In the genomic region with DNA sequence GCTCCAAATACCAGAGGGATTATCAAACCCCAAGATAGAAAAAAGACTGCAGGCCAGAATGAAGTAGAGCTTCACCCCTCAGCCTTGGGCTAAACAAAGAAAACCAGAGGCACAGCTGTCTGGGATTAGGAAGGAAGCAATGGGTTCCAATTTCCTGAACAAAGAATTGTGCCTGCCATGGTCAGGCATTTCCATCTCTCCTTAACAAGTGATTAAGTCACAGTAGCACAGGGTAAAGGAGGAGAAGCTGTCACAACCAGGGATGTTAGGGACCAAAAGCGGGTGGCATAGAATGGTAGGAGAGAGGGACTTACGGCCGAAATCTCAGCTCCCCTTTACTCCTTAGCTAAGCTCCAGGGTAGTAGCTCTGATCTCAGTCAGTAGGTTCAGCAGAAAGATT, we compare ENCODE assay signal across 1 cellular context.
TF ChIP-seq lines count a peak whose summit lies in the region.

No MANE protein-coding gene starts in this region.

TF ChIP-seq in IMR-90, 13 proteins besides CTCF, POLR2A, EP300 and RAD21:
- TF ChIP-seq, protein P1, sequence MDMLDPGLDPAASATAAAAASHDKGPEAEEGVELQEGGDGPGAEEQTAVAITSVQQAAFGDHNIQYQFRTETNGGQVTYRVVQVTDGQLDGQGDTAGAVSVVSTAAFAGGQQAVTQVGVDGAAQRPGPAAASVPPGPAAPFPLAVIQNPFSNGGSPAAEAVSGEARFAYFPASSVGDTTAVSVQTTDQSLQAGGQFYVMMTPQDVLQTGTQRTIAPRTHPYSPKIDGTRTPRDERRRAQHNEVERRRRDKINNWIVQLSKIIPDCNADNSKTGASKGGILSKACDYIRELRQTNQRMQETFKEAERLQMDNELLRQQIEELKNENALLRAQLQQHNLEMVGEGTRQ (IDR thresholded peaks at IDR 0.05; ENCODE audit: low read depth, low read length): no peak
- TF ChIP-seq RFX5 (IDR thresholded peaks at IDR 0.05; ENCODE audit: low read depth, low read length) (no peak), BHLHE40 (IDR thresholded peaks at IDR 0.05; ENCODE audit: low read depth, low read length) (no peak), MAFK (IDR thresholded peaks at IDR 0.05; ENCODE audit: low read depth, low read length) (no peak), SMC3 (IDR thresholded peaks at IDR 0.05; ENCODE audit: low read depth, low read length) (no peak), RCOR1 (IDR thresholded peaks at IDR 0.05; ENCODE audit: insufficient replicate concordance, low read length) (no peak), FOS (IDR thresholded peaks at IDR 0.05; ENCODE audit: low read depth, low read length) (no peak), NFE2L2 (IDR thresholded peaks at IDR 0.05; ENCODE audit: low read depth, low read length) (no peak), MXI1 (IDR thresholded peaks at IDR 0.05; ENCODE audit: borderline replicate concordance, low read depth, low read length) (no peak), CHD1 (IDR thresholded peaks at IDR 0.05; ENCODE audit: low read depth, low read length) (no peak), MAZ (IDR thresholded peaks at IDR 0.05; ENCODE audit: borderline replicate concordance, low read depth, low read length) (no peak), CEBPB (IDR thresholded peaks at IDR 0.05; ENCODE audit: low read depth, low read length) (no peak)
- TF ChIP-seq, protein P2, sequence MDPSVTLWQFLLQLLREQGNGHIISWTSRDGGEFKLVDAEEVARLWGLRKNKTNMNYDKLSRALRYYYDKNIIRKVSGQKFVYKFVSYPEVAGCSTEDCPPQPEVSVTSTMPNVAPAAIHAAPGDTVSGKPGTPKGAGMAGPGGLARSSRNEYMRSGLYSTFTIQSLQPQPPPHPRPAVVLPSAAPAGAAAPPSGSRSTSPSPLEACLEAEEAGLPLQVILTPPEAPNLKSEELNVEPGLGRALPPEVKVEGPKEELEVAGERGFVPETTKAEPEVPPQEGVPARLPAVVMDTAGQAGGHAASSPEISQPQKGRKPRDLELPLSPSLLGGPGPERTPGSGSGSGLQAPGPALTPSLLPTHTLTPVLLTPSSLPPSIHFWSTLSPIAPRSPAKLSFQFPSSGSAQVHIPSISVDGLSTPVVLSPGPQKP (IDR thresholded peaks at IDR 0.05; ENCODE audit: borderline replicate concordance, low read depth, low read length): no peak
TF ChIP-seq in IMR-90: peak in this region for 0.
